In genomic region chr4:40594261-40595178, GRCh38 we compare ENCODE assay signal across 20 cellular contexts. TPM values are rescaled to one million over a fixed set of nuclear protein-coding genes. Genes with fewer than 3 reads are reported as not detected.
DNase-seq lines count a peak whose midpoint lies in the region; ATAC-seq, FAIRE-seq and TF ChIP-seq lines count a peak whose summit lies in the region.
"Had no signal": no experiment of that assay in that cellular context is flagged by ENCODE, and none has a peak within 500 bp of the region (broad histone marks: within the 10 kb centered on the region; RNA-seq: fewer than 3 reads in every experiment).

No MANE protein-coding gene starts in this region.

- no peak overlapping the region for H3K4me3 ChIP-seq in A549
- no peak overlapping the region for H3K4me3 ChIP-seq in HEK293 (ENCODE audit: low read depth, low read length)
- no peak overlapping the region for H3K4me3 ChIP-seq in astrocyte (ENCODE audit: insufficient read depth, low read depth, low read length)
- no peak overlapping the region for H3K4me3 ChIP-seq in fibroblast of villous mesenchyme (ENCODE audit: low read depth, low read length)

- peak; percentile 91 for ATAC-seq in A549
- no peak for ATAC-seq in HG03469 (IDR thresholded peaks at IDR 0.05; ENCODE audit: unreplicated experiment)

- no peak for TF ChIP-seq CTCF in A549 (IDR thresholded peaks at IDR 0.05)
- no peak for TF ChIP-seq CTCF in HEK293 (tag by site-specific recombination; IDR thresholded peaks at IDR 0.05)
- no peak for TF ChIP-seq CTCF in astrocyte (IDR thresholded peaks at IDR 0.05; ENCODE audit: insufficient read depth, low read depth, low read length)
- TF ChIP-seq CTCF in fibroblast of villous mesenchyme (IDR thresholded peaks at IDR 0.05; ENCODE audit: insufficient read depth, low read depth, low read length), result no peak

- no peaks in the 10 kb centered on the region for H3K27me3 ChIP-seq in astrocyte (ENCODE audit: insufficient read depth, low read length)
- H3K27me3 ChIP-seq: neutrophil had no signal

- H3K79me2 ChIP-seq in astrocyte (ENCODE audit: insufficient read depth, low read length), result no peaks in the 10 kb centered on the region

- H3K27me3 Mint-ChIP-seq in astrocyte (ENCODE audit: low read depth, unreplicated experiment), result no peaks in the 10 kb centered on the region

- H3K4me3 Mint-ChIP-seq in astrocyte (ENCODE audit: unreplicated experiment), result no peak overlapping the region
- H3K4me3 Mint-ChIP-seq: activated CD4-positive, alpha-beta memory T cell treated with anti-CD3 and anti-CD28 coated beads, Interleukin-2, amount 10 ng/mL, durations not matched to agents 7 days and 5 days had no signal

- H2AFZ ChIP-seq in astrocyte (ENCODE audit: low read depth, low read length), result no peak overlapping the region

- H3K4me1 ChIP-seq in A549, result peaks cover 36% of the 10 kb centered on the region
- H3K4me1 ChIP-seq in HEK293 (ENCODE audit: control insufficient read depth, insufficient read depth, low read length), result no peaks in the 10 kb centered on the region
- H3K4me1 ChIP-seq in astrocyte (ENCODE audit: insufficient read depth, low read length), result no peaks in the 10 kb centered on the region

- no peaks in the 10 kb centered on the region for H3K36me3 ChIP-seq in HEK293 (ENCODE audit: control insufficient read depth in 2 of 2, insufficient read depth in 1 of 2, low read length in 2 of 2)
- H3K36me3 ChIP-seq in astrocyte (ENCODE audit: insufficient read depth, low read length), result no peaks in the 10 kb centered on the region

- H3K36me3 Mint-ChIP-seq in astrocyte (ENCODE audit: low read depth, unreplicated experiment), result no peaks in the 10 kb centered on the region

- H3K4me1 Mint-ChIP-seq in astrocyte (ENCODE audit: low read depth, unreplicated experiment), result no peaks in the 10 kb centered on the region
- H3K4me1 Mint-ChIP-seq: activated CD4-positive, alpha-beta memory T cell treated with anti-CD3 and anti-CD28 coated beads, Interleukin-2, amount 10 ng/mL, durations not matched to agents 7 days and 5 days had no signal

- TF ChIP-seq EP300 in A549 (IDR thresholded peaks at IDR 0.05), result no peak

- POLR2A ChIA-PET in A549 (lab: Yijun Ruan, JAX), result interaction anchor here (0.6 to 1.1 kb wide), 6 partner anchors 10 to 277 kb away, joined by 3 to 4 read pairs (median 4); no protein-coding TSS in a partner anchor
- POLR2A ChIA-PET in HEK293 (lab: Yijun Ruan, JAX), result no interaction called here

- 58% methylated on average over 14 of the region's 14 CpGs for WGBS in A549 (ENCODE audit: missing lambda C conversion rate)

- H3K27ac ChIP-seq in A549 (peak overlapping the region; percentile 48 to 87), HEK293 (ENCODE audit: extremely low read depth, low read depth, low read length) (no peak overlapping the region), astrocyte (ENCODE audit: low read depth, low read length) (no peak overlapping the region)
- H3K27ac ChIP-seq: neutrophil had no signal

- no peak for TF ChIP-seq POLR2A in A549 (IDR thresholded peaks at IDR 0.05; ENCODE audit: low read length)

- H3K27ac Mint-ChIP-seq in astrocyte (ENCODE audit: unreplicated experiment), result no peak overlapping the region
- H3K27ac Mint-ChIP-seq: activated CD4-positive, alpha-beta memory T cell treated with anti-CD3 and anti-CD28 coated beads, Interleukin-2, amount 10 ng/mL, durations not matched to agents 7 days and 5 days; activated T-helper 2 cell treated with anti-CD3 and anti-CD28 coated beads, Interferon-gamma antibody, Interleukin-2, Interleukin-4, amounts not matched to agents 10 μg/mL and 5 μg/mL and 100 μg/mL, durations not matched to agents 14 hours and 24 hours and 36 hours had no signal

- H4K20me1 ChIP-seq in astrocyte (ENCODE audit: insufficient read depth, low read length), result no peaks in the 10 kb centered on the region

- no peaks in the 10 kb centered on the region for H3K9me3 Mint-ChIP-seq in astrocyte (ENCODE audit: unreplicated experiment)
- H3K9me3 Mint-ChIP-seq: activated CD4-positive, alpha-beta memory T cell treated with anti-CD3 and anti-CD28 coated beads, Interleukin-2, amount 10 ng/mL, durations not matched to agents 7 days and 5 days; activated T-helper 2 cell treated with anti-CD3 and anti-CD28 coated beads, Interferon-gamma antibody, Interleukin-2, Interleukin-4, amounts not matched to agents 10 μg/mL and 5 μg/mL and 100 μg/mL, durations not matched to agents 14 hours and 24 hours and 36 hours had no signal

- H3K9me3 ChIP-seq in A549 (no peaks in the 10 kb centered on the region), HEK293 (ENCODE audit: control insufficient read depth, insufficient read depth, low read depth, low read length) (no peaks in the 10 kb centered on the region), astrocyte (ENCODE audit: insufficient read depth, low read depth, low read length) (no peaks in the 10 kb centered on the region)
- H3K9me3 ChIP-seq: neutrophil had no signal

- FAIRE-seq in A549 (lab: Jason Lieb, UNC) (no peak), astrocyte (lab: Jason Lieb, UNC) (no peak)
- FAIRE-seq: endothelial cell of umbilical vein had no signal

- H3K9ac ChIP-seq in astrocyte (ENCODE audit: low read length), result no peak overlapping the region

- DNase-seq in A549 (ENCODE audit: low read depth in 1 of 2, low spot score in 1 of 2) (peak in 1 of 2 experiments; percentile 66), astrocyte (ENCODE audit: low read depth) (peak; percentile 94), fibroblast of villous mesenchyme (ENCODE audit: low read depth) (peak; percentile 55), NCI-H187 treated with DMSO at 0.1 percent for 48 hours (lab: John Stamatoyannopoulos, UW) (no peak), NCI-H1930 (lab: John Stamatoyannopoulos, UW) (no peak), HuH-7 (ENCODE audit: low spot score) (no peak)
- DNase-seq: activated CD4-positive, alpha-beta memory T cell treated with anti-CD3 and anti-CD28 coated beads, Interleukin-2, amount 10 ng/mL, durations not matched to agents 7 days and 5 days; caudate nucleus; DMS 273 treated with DMSO at 0.1 percent for 48 hours; KG1; NCI-H187; NCI-H748 treated with DMSO at 0.1 percent for 48 hours; SHP77 treated with DMSO at 0.1 percent for 48 hours; stimulated activated CD4-positive, alpha-beta T cell treated with anti-CD3 and anti-CD28 coated beads, Interleukin-12 subunit alpha, Interleukin-12 subunit beta, amount 100 ng/mL, for 4 hours had no signal

- CTCF ChIA-PET in A549 (lab: Yijun Ruan, JAX) (interaction anchor here (1.4 kb wide), 1 partner anchor 17 kb away, joined by 4 read pairs; no protein-coding TSS in a partner anchor), HEK293 (lab: Yijun Ruan, JAX) (interaction anchor here (0.6 kb wide), 1 partner anchor 523 kb away, joined by 3 read pairs; no protein-coding TSS in a partner anchor)

- TF ChIP-seq RAD21 in A549 (conservative IDR thresholded peaks at IDR 0.05 in 1 of 2, IDR thresholded peaks at IDR 0.05 in 1 of 2), result no peak

- H3K4me2 ChIP-seq in A549 (peak overlapping the region; percentile 41; the same call in 2 of the 3 replicates), astrocyte (ENCODE audit: low read length) (no peak overlapping the region)

TF ChIP-seq in A549, 52 proteins besides CTCF, POLR2A, EP300 and RAD21 (continues in another document):
- no peak for TF ChIP-seq ESRRA (IDR thresholded peaks at IDR 0.05; ENCODE audit: borderline replicate concordance, low read length)
- TF ChIP-seq CEBPB (IDR thresholded peaks at IDR 0.05), result peak in 1 of 2 experiments; percentile 56; a peak in 1 of 4 replicates
- TF ChIP-seq KDM5A (IDR thresholded peaks at IDR 0.05), result no peak

TF ChIP-seq in HEK293, 187 proteins besides CTCF, POLR2A, EP300 and RAD21:
- no peak for TF ChIP-seq ZNF747 (tag by site-specific recombination; IDR thresholded peaks at IDR 0.05)
- TF ChIP-seq ZNF157 (tag by site-specific recombination; IDR thresholded peaks at IDR 0.05), result peak; percentile 70

RNA-seq across cellular contexts. Expression of gene RBM47, which starts 35.1 kb away (rescaled TPM):
- 37.3 and 38.1 TPM in 2 replicates for polyA plus RNA-seq in A549 (2011; rRNA removed)
- polyA plus RNA-seq in A549 (2012; cell fraction: cytosol; rRNA removed), result 53.4 and 68.8 TPM in 2 replicates
- polyA plus RNA-seq in A549 (2012; cell fraction: nucleus; rRNA removed), result 63.9 and 115 TPM in 2 replicates
- 33.2 to 43.3 TPM (median 41.5 TPM) in 3 replicates for polyA plus RNA-seq in A549 (2017; fragmentation: RNase III; extraction: RNeasy Plus Mini Kit Qiagen cat#74134 plus additional on column Dnase treatment)
- polyA minus RNA-seq in A549 (2011; rRNA and poly(A)+ RNA removed), result 37.6 and 44.1 TPM in 2 replicates
- 2.3 and 2.9 TPM in 2 replicates for total RNA-seq in astrocyte
- 0.64 and 0.86 TPM in 2 replicates for total RNA-seq in fibroblast of villous mesenchyme
- total RNA-seq: endothelial cell of umbilical vein, lung microvascular endothelial cell had no signal
- polyA plus RNA-seq: endothelial cell of umbilical vein had no signal

Comparison
In these comparisons a context has a peak if more than half of its experiments do, and no peak if none do; other contexts are left out.
1. DNase-seq: peak in astrocyte (single experiment) and fibroblast of villous mesenchyme (single experiment); none in NCI-H187 treated with DMSO at 0.1 percent for 48 hours (single experiment), NCI-H1930 (0 of 2) and HuH-7 (single experiment).
2. H3K27ac ChIP-seq: peak in A549 (2 of 2); none in HEK293 (single experiment) and astrocyte (single experiment).